14 cellular contexts compared by ENCODE assay signal in the genomic region with DNA sequence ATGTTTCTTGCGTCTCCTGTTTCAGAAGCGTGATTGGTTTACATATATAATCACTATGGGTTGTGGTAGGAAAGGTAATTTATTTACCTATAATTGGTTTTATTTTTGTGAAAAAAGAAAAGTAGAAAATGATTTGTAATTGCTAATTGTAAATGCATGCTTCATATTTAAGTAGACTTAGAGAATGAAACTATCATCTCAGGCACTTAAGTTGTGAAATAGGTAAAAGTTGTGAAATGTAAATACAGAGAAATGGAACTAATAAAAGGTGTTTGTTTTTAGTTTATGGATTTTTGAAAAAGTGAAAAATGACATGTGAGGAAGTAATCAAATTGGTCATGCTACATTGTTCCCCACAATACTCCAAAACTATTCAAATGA.
A peak's percentile ranks its signal among the peaks of the same experiment; 100 is the strongest.
DNase-seq lines count a peak whose midpoint lies in the region; ATAC-seq and TF ChIP-seq lines count a peak whose summit lies in the region.
"Had no signal": no experiment of that assay in that cellular context is flagged by ENCODE, and none has a peak within 500 bp of the region (broad histone marks: within the 10 kb centered on the region; RNA-seq: fewer than 3 reads in every experiment).

No MANE protein-coding gene starts in this region.

- TF ChIP-seq CTCF in natural killer cell (IDR thresholded peaks at IDR 0.05) (no peak), left lung (IDR thresholded peaks at IDR 0.05) (no peak)

- no peaks in the 10 kb centered on the region for H3K36me3 Mint-ChIP-seq in natural killer cell treated with Interleukin-12 subunit alpha and Interleukin-12 subunit beta and Interleukin-15 and Interleukin-18, amount 100 ng/mL, for 72 hours
- no peaks in the 10 kb centered on the region for H3K36me3 Mint-ChIP-seq in natural killer cell

- intact Hi-C loops in natural killer cell (cut with micrococcal nuclease): no loop called here
- intact Hi-C loops in left lung (cut with DNase I): no loop called here

- H3K4me3 Mint-ChIP-seq in natural killer cell treated with Interleukin-12 subunit alpha and Interleukin-12 subunit beta and Interleukin-15 and Interleukin-18, amount 100 ng/mL, for 72 hours: peak overlapping the region; percentile 48
- no peak overlapping the region for H3K4me3 Mint-ChIP-seq in natural killer cell
- H3K4me3 Mint-ChIP-seq: B cell, HFFc6 had no signal

- H3K9ac ChIP-seq in SK-N-MC (ENCODE audit: insufficient read length): no peak overlapping the region

- peaks cover 16 to 23% of the 10 kb centered on the region in 2 donors for H3K4me1 Mint-ChIP-seq in natural killer cell treated with Interleukin-12 subunit alpha and Interleukin-12 subunit beta and Interleukin-15 and Interleukin-18, amount 100 ng/mL, for 72 hours (ENCODE audit: low read depth in 2 of 2)
- peaks cover under 1 to 1% of the 10 kb centered on the region in 2 donors for H3K4me1 Mint-ChIP-seq in natural killer cell

- peak overlapping the region; percentile 70 to 79 for H3K27ac Mint-ChIP-seq in natural killer cell treated with Interleukin-12 subunit alpha and Interleukin-12 subunit beta and Interleukin-15 and Interleukin-18, amount 100 ng/mL, for 72 hours
- H3K27ac Mint-ChIP-seq in natural killer cell: no peak overlapping the region
- H3K27ac Mint-ChIP-seq: B cell had no signal

- DNase-seq in natural killer cell treated with Interleukin-12 subunit alpha and Interleukin-12 subunit beta and Interleukin-15 and Interleukin-18, amount 100 ng/mL, for 72 hours (ENCODE audit: low spot score): no peak
- no peak for DNase-seq in natural killer cell
- no peak for DNase-seq in SK-N-MC (ENCODE audit: low read depth, low spot score)
- no peak for DNase-seq in left lung
- no peak for DNase-seq in islet precursor cell
- no peak for DNase-seq in NCI-H524 (lab: John Stamatoyannopoulos, UW)
- DNase-seq: activated CD4-positive, alpha-beta T cell treated with anti-CD3 and anti-CD28 coated beads for 1 hour; aorta; HFFc6; mammary epithelial cell; thyroid gland had no signal

- no peaks in the 10 kb centered on the region for H3K9me3 ChIP-seq in SK-N-MC (ENCODE audit: low read depth, low read length)
- H3K9me3 ChIP-seq in left lung: no peaks in the 10 kb centered on the region
- H3K9me3 ChIP-seq: thyroid gland had no signal

- no peaks in the 10 kb centered on the region for H3K9me3 Mint-ChIP-seq in natural killer cell treated with Interleukin-12 subunit alpha and Interleukin-12 subunit beta and Interleukin-15 and Interleukin-18, amount 100 ng/mL, for 72 hours
- no peaks in the 10 kb centered on the region for H3K9me3 Mint-ChIP-seq in natural killer cell
- H3K9me3 Mint-ChIP-seq: HFFc6 had no signal

- ATAC-seq in natural killer cell treated with Interleukin-12 subunit alpha and Interleukin-12 subunit beta and Interleukin-15 and Interleukin-18, amount 100 ng/mL, for 72 hours: no peak
- no peak for ATAC-seq in natural killer cell
- ATAC-seq in left lung: peak; percentile 12
- ATAC-seq in HG03571 (IDR thresholded peaks at IDR 0.05; ENCODE audit: unreplicated experiment): no peak
- ATAC-seq in HG03095 (IDR thresholded peaks at IDR 0.05; ENCODE audit: unreplicated experiment): no peak

- H3K27ac ChIP-seq in SK-N-MC (peak overlapping the region; percentile 38; the same call in 1 of the 2 replicates), left lung (peak overlapping the region; percentile 35 to 91)
- H3K27ac ChIP-seq: thyroid gland had no signal

- H3K27me3 Mint-ChIP-seq in natural killer cell treated with Interleukin-12 subunit alpha and Interleukin-12 subunit beta and Interleukin-15 and Interleukin-18, amount 100 ng/mL, for 72 hours: no peaks in the 10 kb centered on the region
- no peaks in the 10 kb centered on the region for H3K27me3 Mint-ChIP-seq in natural killer cell (ENCODE audit: low read depth in 2 of 2)
- H3K27me3 Mint-ChIP-seq: B cell had no signal

- H3K27me3 ChIP-seq in left lung: no peaks in the 10 kb centered on the region
- H3K27me3 ChIP-seq: thyroid gland had no signal

- peaks cover 0 to 54% of the 10 kb centered on the region in 2 donors for H3K4me1 ChIP-seq in left lung

- no peak overlapping the region for H3K4me3 ChIP-seq in SK-N-MC
- H3K4me3 ChIP-seq in left lung: no peak overlapping the region
- H3K4me3 ChIP-seq: thyroid gland had no signal

- no peaks in the 10 kb centered on the region for H3K36me3 ChIP-seq in SK-N-MC (ENCODE audit: insufficient read depth, low read length)
- no peaks in the 10 kb centered on the region for H3K36me3 ChIP-seq in left lung
- H3K36me3 ChIP-seq: thyroid gland had no signal

Comparison
In these comparisons a context has a peak if more than half of its experiments do, and no peak if none do; other contexts are left out.
1. H3K27ac Mint-ChIP-seq: peak in natural killer cell treated with Interleukin-12 subunit alpha and Interleukin-12 subunit beta and Interleukin-15 and Interleukin-18, amount 100 ng/mL, for 72 hours (2 of 2); none in natural killer cell (0 of 2).